8 cellular contexts compared by ENCODE assay signal in genomic region chr3:4981160-4981687, GRCh38. TPM values are rescaled to one million over a fixed set of nuclear protein-coding genes. Genes with fewer than 3 reads are reported as not detected.
DNase-seq lines count a peak whose midpoint lies in the region; TF ChIP-seq lines count a peak whose summit lies in the region.

No MANE protein-coding gene starts in this region.

- H3K4me3 Mint-ChIP-seq in endothelial cell (ENCODE audit: unreplicated experiment), result peak overlapping the region; percentile 76

- DNase-seq in EL (peak; percentile 23), OCI-M1 (lab: John Stamatoyannopoulos, UW) (peak; percentile 80), endothelial cell (ENCODE audit: low spot score) (no peak), pons (ENCODE audit: low spot score) (peak; percentile 24), substantia nigra (lab: John Stamatoyannopoulos, UW) (no peak), OCI-M2 (lab: John Stamatoyannopoulos, UW; ENCODE audit: unreplicated experiment) (no peak), HuH-7 (ENCODE audit: low spot score) (no peak), NCI-H146 (lab: John Stamatoyannopoulos, UW) (no peak)

- peaks cover 13% of the 10 kb centered on the region for H3K27me3 Mint-ChIP-seq in endothelial cell (ENCODE audit: unreplicated experiment)

- no peak for TF ChIP-seq CTCF in endothelial cell (IDR thresholded peaks at IDR 0.05; ENCODE audit: unreplicated experiment)

- peaks cover 21% of the 10 kb centered on the region for H3K36me3 Mint-ChIP-seq in endothelial cell (ENCODE audit: low read depth, unreplicated experiment)

- H3K27ac Mint-ChIP-seq in endothelial cell (ENCODE audit: unreplicated experiment), result peak overlapping the region; percentile 76

- peaks cover 52% of the 10 kb centered on the region for H3K4me1 Mint-ChIP-seq in endothelial cell (ENCODE audit: unreplicated experiment)

- H3K27ac ChIP-seq in substantia nigra (ENCODE audit: low read depth, low read length, poor library complexity, severe bottlenecking), result no peak overlapping the region

- no peaks in the 10 kb centered on the region for H3K9me3 Mint-ChIP-seq in endothelial cell (ENCODE audit: unreplicated experiment)

RNA-seq across cellular contexts. Expression of gene BHLHE40, which starts 2.0 kb away (rescaled TPM):
- total RNA-seq in endothelial cell (ENCODE audit: unreplicated experiment), result 15.2 TPM

Comparison
In these comparisons a context has a peak if more than half of its experiments do, and no peak if none do; other contexts are left out.
1. DNase-seq: peak in EL (single experiment), OCI-M1 (single experiment) and pons (single experiment); none in endothelial cell (single experiment), substantia nigra (0 of 49), OCI-M2 (single experiment), HuH-7 (single experiment) and NCI-H146 (single experiment).